Comparison of ENCODE assay signal across 22 cellular contexts in genomic region chr2:486381-486780, GRCh38.
"Had no signal": no experiment of that assay in that cellular context is flagged by ENCODE, and none has a peak within 500 bp of the region (broad histone marks: within the 10 kb centered on the region; RNA-seq: fewer than 3 reads in every experiment).

No MANE protein-coding gene starts in this region.

- H3K36me3 ChIP-seq: colonic mucosa, esophagus squamous epithelium, gastrocnemius medialis, left lung, neutrophil, ovary, right atrium auricular region, vagina had no signal

- ATAC-seq: gastrocnemius medialis; left lung; natural killer cell treated with Interleukin-12 subunit alpha and Interleukin-12 subunit beta and Interleukin-15 and Interleukin-18, amount 100 ng/mL, for 72 hours; psoas muscle had no signal

- H3K4me3 ChIP-seq: colonic mucosa, esophagus squamous epithelium, gastrocnemius medialis, left lung, ovary, psoas muscle, right atrium auricular region, vagina had no signal

- H3K9me3 ChIP-seq: colonic mucosa, esophagus squamous epithelium, gastrocnemius medialis, left lung, neutrophil, ovary, psoas muscle, right atrium auricular region, vagina had no signal

- FAIRE-seq: bronchial epithelial cell had no signal

- H3K4me1 ChIP-seq: colonic mucosa, esophagus squamous epithelium, gastrocnemius medialis, left lung, psoas muscle, right atrium auricular region, vagina had no signal

- H3K27me3 ChIP-seq: colonic mucosa, gastrocnemius medialis, left lung, neutrophil, ovary, right atrium auricular region, vagina had no signal

- DNase-seq: activated CD4-positive, alpha-beta memory T cell treated with anti-CD3 and anti-CD28 coated beads for 36 hours; activated CD4-positive, alpha-beta T cell treated with anti-CD3 and anti-CD28 coated beads for 48 hours; activated effector memory CD4-positive, alpha-beta T cell treated with anti-CD3 and anti-CD28 coated beads, Interleukin-2, amount 50 U/mL, for 16 hours; activated naive CD4-positive, alpha-beta T cell treated with anti-CD3 and anti-CD28 coated beads, Interleukin-2, amount 10 ng/mL, durations not matched to agents 7 days and 5 days; amygdala; colonic mucosa; endodermal cell; esophagus squamous epithelium; gastrocnemius medialis; hippocampal formation; kidney glomerular epithelial cell; left lung; ovary; psoas muscle; stimulated activated CD4-positive, alpha-beta T cell treated with anti-CD3 and anti-CD28 coated beads, Interleukin-12 subunit alpha, Interleukin-12 subunit beta, amount 100 ng/mL, for 4 hours; stimulated activated CD4-positive, alpha-beta T cell treated with anti-CD3 and anti-CD28 coated beads, Interleukin-4, amount 100 ng/mL, for 4 hours; trophoblast cell had no signal

- H3K27ac ChIP-seq: colonic mucosa, esophagus squamous epithelium, gastrocnemius medialis, left lung, neutrophil, ovary, psoas muscle, right atrium auricular region, vagina had no signal
